ENCODE assay signal across 9 cellular contexts in genomic region chr5:179700401-179700918, GRCh38. TPM values are rescaled to one million over a fixed set of nuclear protein-coding genes. Genes with fewer than 3 reads are reported as not detected.
DNase-seq lines count a peak whose midpoint lies in the region; ATAC-seq and TF ChIP-seq lines count a peak whose summit lies in the region.
"Had no signal": no experiment of that assay in that cellular context is flagged by ENCODE, and none has a peak within 500 bp of the region (broad histone marks: within the 10 kb centered on the region; RNA-seq: fewer than 3 reads in every experiment).

No MANE protein-coding gene starts in this region.

- peaks cover 9% of the 10 kb centered on the region for H3K4me1 ChIP-seq in iPS-18a (ENCODE audit: control insufficient read depth, low read depth, low read length)
- peaks cover 8 to 49% of the 10 kb centered on the region in 2 donors for H3K4me1 ChIP-seq in thoracic aorta (ENCODE audit: control insufficient read depth in 1 of 2, low read depth in 2 of 2)

- peak overlapping the region; percentile 94 for H3K27ac Mint-ChIP-seq in activated naive CD4-positive, alpha-beta T cell treated with anti-CD3 and anti-CD28 coated beads for 36 hours
- no peak overlapping the region; the same call in 1 of the 2 replicates for H3K27ac Mint-ChIP-seq in WTC11

- H3K9me3 Mint-ChIP-seq in activated naive CD4-positive, alpha-beta T cell treated with anti-CD3 and anti-CD28 coated beads for 36 hours: no peaks in the 10 kb centered on the region
- no peaks in the 10 kb centered on the region for H3K9me3 Mint-ChIP-seq in WTC11

- DNase-seq in activated naive CD4-positive, alpha-beta T cell treated with anti-CD3 and anti-CD28 coated beads for 36 hours: no peak
- no peak for DNase-seq in activated naive CD4-positive, alpha-beta T cell treated with anti-CD3 and anti-CD28 coated beads, Interleukin-2, amount 50 U/mL, for 16 hours
- no peak for DNase-seq in WTC11 (ENCODE audit: low spot score)
- no peak for DNase-seq in thoracic aorta (ENCODE audit: low spot score)
- DNase-seq in omental fat pad (ENCODE audit: low spot score): no peak
- DNase-seq in stimulated activated CD4-positive, alpha-beta T cell treated with anti-CD3 and anti-CD28 coated beads, Interleukin-15, amount 100 ng/mL, for 24 hours: no peak

- no peaks in the 10 kb centered on the region for H3K27me3 Mint-ChIP-seq in activated naive CD4-positive, alpha-beta T cell treated with anti-CD3 and anti-CD28 coated beads for 36 hours (ENCODE audit: low read depth)
- H3K27me3 Mint-ChIP-seq in WTC11 (ENCODE audit: low read depth): no peaks in the 10 kb centered on the region

- H3K36me3 Mint-ChIP-seq in activated naive CD4-positive, alpha-beta T cell treated with anti-CD3 and anti-CD28 coated beads for 36 hours (ENCODE audit: low read depth): peaks cover 35% of the 10 kb centered on the region
- H3K36me3 Mint-ChIP-seq in WTC11: peaks cover 37% of the 10 kb centered on the region

- H3K9ac ChIP-seq in iPS-18a (ENCODE audit: low read length): peak overlapping the region; percentile 83

- peak overlapping the region; percentile 95 for H3K4me3 Mint-ChIP-seq in activated naive CD4-positive, alpha-beta T cell treated with anti-CD3 and anti-CD28 coated beads for 36 hours
- peak overlapping the region; percentile 97 for H3K4me3 Mint-ChIP-seq in WTC11

- POLR2A ChIA-PET in WTC11 (lab: Charles Lee): interaction anchor here (0.7 kb wide), 1 partner anchor 11 kb away, joined by 3 read pairs; no protein-coding TSS in a partner anchor

- H3K4me3 ChIP-seq in iPS-18a (ENCODE audit: low read length): peak overlapping the region; percentile 86
- H3K4me3 ChIP-seq in thoracic aorta: peak overlapping the region; percentile 86

- TF ChIP-seq CTCF in WTC11 (IDR thresholded peaks at IDR 0.05): no peak
- TF ChIP-seq CTCF in thoracic aorta (IDR thresholded peaks at IDR 0.05): no peak
- no peak for TF ChIP-seq CTCF in omental fat pad (IDR thresholded peaks at IDR 0.05)

- no peaks in the 10 kb centered on the region for H3K9me3 ChIP-seq in iPS-18a (ENCODE audit: control insufficient read depth, low read depth, low read length)
- H3K9me3 ChIP-seq in thoracic aorta: no peaks in the 10 kb centered on the region

- intact Hi-C loops in activated naive CD4-positive, alpha-beta T cell treated with anti-CD3 and anti-CD28 coated beads for 36 hours (cut with micrococcal nuclease): no loop called here

- H3K27ac ChIP-seq in iPS-18a (ENCODE audit: low read length) (no peak overlapping the region), thoracic aorta (no peak overlapping the region)

- H3K36me3 ChIP-seq in iPS-18a (ENCODE audit: control insufficient read depth, low read depth, low read length) (peaks cover 6% of the 10 kb centered on the region), thoracic aorta (no peaks in the 10 kb centered on the region)

- H3K27me3 ChIP-seq in iPS-18a (ENCODE audit: control insufficient read depth, insufficient read depth, low read length) (no peaks in the 10 kb centered on the region), thoracic aorta (replicated peaks; ENCODE audit: insufficient read depth) (no peaks in the 10 kb centered on the region)

- CTCF ChIA-PET in activated naive CD4-positive, alpha-beta T cell treated with anti-CD3 and anti-CD28 coated beads for 36 hours (lab: Charles Lee): interaction anchor here (0.5 kb wide), 1 partner anchor 145 kb away, joined by 4 read pairs; no protein-coding TSS in a partner anchor
- CTCF ChIA-PET in WTC11 (lab: Charles Lee): no interaction called here

- peaks cover 52% of the 10 kb centered on the region for H3K4me1 Mint-ChIP-seq in activated naive CD4-positive, alpha-beta T cell treated with anti-CD3 and anti-CD28 coated beads for 36 hours (ENCODE audit: low read depth)
- H3K4me1 Mint-ChIP-seq in WTC11: peaks cover 45% of the 10 kb centered on the region

- ATAC-seq in WTC11 (no peak), thoracic aorta (ENCODE audit: insufficient number of reproducible peaks, low FRiP score, low read depth) (no peak), omental fat pad (ENCODE audit: low FRiP score) (no peak), HG02610 (IDR thresholded peaks at IDR 0.05; ENCODE audit: unreplicated experiment) (no peak)

TF ChIP-seq in WTC11, 78 proteins besides CTCF, POLR2A, EP300 and RAD21:
- TF ChIP-seq ATF3 (CRISPR knock-in tag; conservative IDR thresholded peaks at IDR 0.05): no peak

RNA-seq across cellular contexts. Expression of gene CANX, which starts 1.7 kb away (rescaled TPM):
- 100 to 1,000 TPM; 398 to 455 TPM for total RNA-seq in activated naive CD4-positive, alpha-beta T cell treated with anti-CD3 and anti-CD28 coated beads for 36 hours
- total RNA-seq in WTC11 (2021) (493 to 611 TPM (median 500 TPM) in 3 replicates), thoracic aorta (100 to 1,000 TPM; 240 to 371 TPM), omental fat pad (100 to 1,000 TPM; 269 to 487 (median 358) TPM)

RNA-seq across cellular contexts. Expression of gene CBY3, which starts 19.6 kb away (rescaled TPM):
- not detected for total RNA-seq in activated naive CD4-positive, alpha-beta T cell treated with anti-CD3 and anti-CD28 coated beads for 36 hours
- total RNA-seq in WTC11 (2021) (0.25 to 0.37 TPM (median 0.25 TPM) in 3 replicates), thoracic aorta (1 to 10 TPM in 1 of 2 donors, not detected in 1; 1.4 TPM), omental fat pad (not detected)
- total RNA-seq: dermis microvascular lymphatic vessel endothelial cell had no signal

RNA-seq across cellular contexts. Expression of gene MAML1, which starts 32.2 kb away (rescaled TPM):
- 10 to 100 TPM; 20.7 TPM for total RNA-seq in activated naive CD4-positive, alpha-beta T cell treated with anti-CD3 and anti-CD28 coated beads for 36 hours
- total RNA-seq in WTC11 (2021): 40.5 to 42.2 TPM (median 42.2 TPM) in 3 replicates
- total RNA-seq in thoracic aorta: 10 to 100 TPM; 22.9 to 38.1 TPM
- total RNA-seq in omental fat pad: 10 to 100 TPM; 12.6 to 28.1 (median 21.1) TPM
